1 cellular context compared by ENCODE assay signal in the genomic region with DNA sequence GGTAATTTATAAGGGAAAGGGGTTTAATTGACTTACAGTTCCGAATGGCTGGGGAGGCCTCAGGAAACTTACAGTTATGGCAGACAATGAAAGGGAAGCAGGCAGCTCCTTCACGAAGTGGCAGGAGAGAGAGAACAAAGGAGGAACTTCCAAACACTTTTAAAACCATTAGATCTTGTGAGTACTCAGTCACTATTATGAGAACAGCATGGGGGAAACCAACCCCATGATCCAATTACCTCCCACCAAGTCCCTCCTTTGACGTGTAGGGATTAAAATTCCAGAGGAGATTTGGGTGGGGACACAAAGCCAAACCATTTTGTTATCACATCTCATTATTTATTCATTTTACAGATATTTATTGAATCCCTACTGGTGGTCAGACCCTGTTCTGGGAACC.
TF ChIP-seq lines count a peak whose summit lies in the region.

No MANE protein-coding gene starts in this region.

TF ChIP-seq in H1, 55 proteins besides CTCF, POLR2A, EP300 and RAD21 (continued from another document):
- TF ChIP-seq NANOG (IDR thresholded peaks at IDR 0.05; ENCODE audit: insufficient read depth, low read depth, low read length, poor library complexity, severe bottlenecking) (peak; percentile 72), TEAD4 (IDR thresholded peaks at IDR 0.05; ENCODE audit: low read depth, low read length) (peak; percentile 80), BCL11A (IDR thresholded peaks at IDR 0.05; ENCODE audit: low read depth in 2 of 2, low read length in 2 of 2) (peak; percentile 57 to 65), CBX8 (IDR thresholded peaks at IDR 0.05; ENCODE audit: borderline replicate concordance, low read depth, low read length) (no peak)
- TF ChIP-seq, protein P1, sequence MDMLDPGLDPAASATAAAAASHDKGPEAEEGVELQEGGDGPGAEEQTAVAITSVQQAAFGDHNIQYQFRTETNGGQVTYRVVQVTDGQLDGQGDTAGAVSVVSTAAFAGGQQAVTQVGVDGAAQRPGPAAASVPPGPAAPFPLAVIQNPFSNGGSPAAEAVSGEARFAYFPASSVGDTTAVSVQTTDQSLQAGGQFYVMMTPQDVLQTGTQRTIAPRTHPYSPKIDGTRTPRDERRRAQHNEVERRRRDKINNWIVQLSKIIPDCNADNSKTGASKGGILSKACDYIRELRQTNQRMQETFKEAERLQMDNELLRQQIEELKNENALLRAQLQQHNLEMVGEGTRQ (IDR thresholded peaks at IDR 0.05; ENCODE audit: low read length): no peak
TF ChIP-seq in H1: peak in this region for 3.
